23 cellular contexts compared by ENCODE assay signal in the genomic region with DNA sequence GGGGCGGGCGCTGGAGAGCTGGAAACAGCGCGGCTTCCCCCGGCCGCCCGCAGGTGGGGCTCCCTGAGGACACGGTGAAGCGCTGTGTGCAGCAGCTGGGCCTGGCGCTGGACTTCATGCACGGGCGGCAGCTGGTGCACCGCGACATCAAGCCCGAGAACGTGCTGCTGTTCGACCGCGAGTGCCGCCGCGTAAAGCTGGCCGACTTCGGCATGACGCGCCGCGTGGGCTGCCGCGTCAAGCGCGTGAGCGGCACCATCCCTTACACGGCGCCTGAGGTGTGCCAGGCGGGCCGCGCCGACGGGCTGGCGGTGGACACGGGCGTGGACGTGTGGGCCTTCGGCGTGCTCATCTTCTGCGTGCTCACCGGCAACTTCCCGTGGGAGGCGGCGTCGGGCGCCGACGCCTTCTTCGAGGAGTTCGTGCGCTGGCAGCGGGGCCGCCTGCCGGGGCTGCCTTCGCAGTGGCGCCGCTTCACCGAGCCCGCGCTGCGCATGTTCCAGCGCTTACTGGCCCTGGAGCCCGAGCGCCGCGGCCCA. TPM values are rescaled to one million over a fixed set of nuclear protein-coding genes. Genes with fewer than 3 reads are reported as not detected.
"Had no signal": no experiment of that assay in that cellular context is flagged by ENCODE, and none has a peak within 500 bp of the region (broad histone marks: within the 10 kb centered on the region; RNA-seq: fewer than 3 reads in every experiment).

No MANE protein-coding gene starts in this region.

- H3K9me3 ChIP-seq: SJSA1 had no signal

- H3K4me2 ChIP-seq: KMS-11 had no signal

- H3K27me3 ChIP-seq: SJSA1 had no signal

- H3K4me1 ChIP-seq: SJSA1 had no signal

- H3K36me3 ChIP-seq: SJSA1 had no signal

- H3K4me3 ChIP-seq: SJSA1, SK-N-MC had no signal

- DNase-seq: IMR-90, Kasumi-1, MM.1S, NCI-H1092 treated with DMSO at 0.1 percent for 48 hours, NCI-H1417, NCI-H1436 treated with DMSO at 0.1 percent for 48 hours, NCI-H1694, NCI-H1930, NCI-H2081, NCI-H2107, NCI-H226, NCI-H446, NCI-H510A, NCI-H524 treated with DMSO at 0.1 percent for 48 hours, NCI-H69, NCI-H774, Right ventricle myocardium superior, RPMI8226, SIG-M5 had no signal

- H3K9ac ChIP-seq: KMS-11 had no signal

- FAIRE-seq: RCC 7860 had no signal

- H3K27ac ChIP-seq: KMS-11, SJSA1, SK-N-MC had no signal

RNA-seq across cellular contexts. Expression of a gene that starts 27.8 kb away (rescaled TPM):
- total RNA-seq: SJSA1 had no signal
